In the genomic region with DNA sequence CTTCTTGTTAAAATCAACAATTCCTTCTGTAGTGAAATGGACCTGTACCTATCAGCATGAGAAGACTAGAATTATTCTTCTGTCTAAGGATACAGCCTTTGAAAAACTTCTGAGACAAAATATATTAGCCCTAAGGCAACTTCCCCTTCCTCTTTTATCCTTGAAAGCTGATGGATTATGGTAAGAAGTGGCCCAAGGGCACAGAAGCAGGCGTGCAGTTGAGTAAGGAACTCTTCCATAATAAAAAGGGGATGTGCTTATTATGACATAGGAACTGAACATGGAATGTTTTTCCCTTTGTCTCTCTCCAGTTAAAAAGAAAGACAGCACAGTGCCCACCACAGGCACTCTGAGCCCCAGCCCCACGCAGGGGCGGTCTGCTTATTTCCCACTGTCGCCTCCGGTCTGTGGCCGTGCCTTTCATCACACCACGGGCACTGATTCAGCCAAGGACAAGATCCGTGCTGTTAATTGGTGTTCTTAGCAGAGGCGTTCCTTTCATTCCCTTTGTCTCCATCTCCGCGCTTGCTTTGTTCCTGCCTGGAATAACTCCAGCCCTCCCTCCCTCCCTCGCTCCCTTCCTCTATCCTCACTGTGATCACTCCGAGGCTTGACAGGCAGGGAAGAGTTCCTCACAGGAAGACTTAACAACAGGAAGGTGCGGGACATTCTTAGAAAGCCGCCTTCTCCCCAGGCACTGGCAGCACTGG, we compare ENCODE assay signal across 1 cellular context.
TF ChIP-seq lines count a peak whose summit lies in the region.

No MANE protein-coding gene starts in this region.

TF ChIP-seq in IMR-90, 13 proteins besides CTCF, POLR2A, EP300 and RAD21 (continued from another document):
- TF ChIP-seq, protein P1, sequence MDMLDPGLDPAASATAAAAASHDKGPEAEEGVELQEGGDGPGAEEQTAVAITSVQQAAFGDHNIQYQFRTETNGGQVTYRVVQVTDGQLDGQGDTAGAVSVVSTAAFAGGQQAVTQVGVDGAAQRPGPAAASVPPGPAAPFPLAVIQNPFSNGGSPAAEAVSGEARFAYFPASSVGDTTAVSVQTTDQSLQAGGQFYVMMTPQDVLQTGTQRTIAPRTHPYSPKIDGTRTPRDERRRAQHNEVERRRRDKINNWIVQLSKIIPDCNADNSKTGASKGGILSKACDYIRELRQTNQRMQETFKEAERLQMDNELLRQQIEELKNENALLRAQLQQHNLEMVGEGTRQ (IDR thresholded peaks at IDR 0.05; ENCODE audit: low read depth, low read length) = no peak
- no peak for TF ChIP-seq MXI1 (IDR thresholded peaks at IDR 0.05; ENCODE audit: borderline replicate concordance, low read depth, low read length)
TF ChIP-seq in IMR-90: peak in this region for 0.
